In the genomic region with DNA sequence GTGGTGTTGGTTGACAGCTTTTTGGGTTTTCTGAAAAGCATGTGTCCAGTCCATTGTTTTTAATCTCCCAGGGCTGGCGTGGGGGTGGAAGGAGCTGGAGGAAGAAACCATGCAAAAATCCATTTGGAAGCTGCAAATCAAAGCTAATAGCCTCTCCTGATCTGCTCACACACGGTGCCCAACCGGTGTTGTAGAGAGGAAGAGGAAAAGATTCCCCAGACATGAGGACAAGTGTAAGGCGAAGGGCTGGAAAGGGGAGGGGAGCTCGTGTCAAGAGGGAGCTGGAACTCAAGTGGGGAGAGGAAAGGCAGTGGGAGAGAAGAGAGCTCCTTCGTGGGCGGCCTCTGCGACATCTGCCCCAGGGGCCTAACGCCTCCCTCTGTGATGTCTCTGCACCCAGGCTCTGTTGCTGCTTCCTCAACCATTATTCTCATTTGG, we compare ENCODE assay signal across 8 cellular contexts.
DNase-seq lines count a peak whose midpoint lies in the region; ATAC-seq, FAIRE-seq and TF ChIP-seq lines count a peak whose summit lies in the region.

No MANE protein-coding gene starts in this region.

- TF ChIP-seq CTCF in endodermal cell (conservative IDR thresholded peaks at IDR 0.05) (no peak), pancreas (IDR thresholded peaks at IDR 0.05) (no peak), GM20000 (IDR thresholded peaks at IDR 0.05; ENCODE audit: extremely low read depth, missing control alignments) (no peak)

- 75 to 87% methylated on average over 4 to 9 of the region's 9 CpGs for WGBS in endodermal cell (ENCODE audit: insufficient coverage in 1 of 2, insufficient read length in 1 of 2), 2 experiments
- WGBS in pancreas, 2 donors, result 59 to 67% methylated on average over 9 of the region's 9 CpGs

- H3K4me1 Mint-ChIP-seq in endodermal cell, result peaks cover 81% of the 10 kb centered on the region

- FAIRE-seq in pancreas (lab: Jason Lieb, UNC), result no peak

- H3K9me3 ChIP-seq in endodermal cell (ENCODE audit: control insufficient read depth, low read length), result no peaks in the 10 kb centered on the region
- H3K9me3 ChIP-seq in pancreas, result no peaks in the 10 kb centered on the region

- H3K9me3 Mint-ChIP-seq in endodermal cell, result no peaks in the 10 kb centered on the region

- H3K27me3 ChIP-seq in endodermal cell (ENCODE audit: control insufficient read depth, insufficient read depth, low read length, poor library complexity, severe bottlenecking) (no peaks in the 10 kb centered on the region), pancreas (no peaks in the 10 kb centered on the region)

- H3K27ac Mint-ChIP-seq in endodermal cell, result peak overlapping the region; percentile 2

- H3K4me1 ChIP-seq in endodermal cell (ENCODE audit: control insufficient read depth, insufficient read depth, low read length) (peaks cover 51% of the 10 kb centered on the region), pancreas (peaks cover 68 to 86% (median 71%) of the 10 kb centered on the region in 3 donors)

- no peak for ATAC-seq in pancreas
- ATAC-seq in HG03097 (IDR thresholded peaks at IDR 0.05; ENCODE audit: low FRiP score, unreplicated experiment), result no peak
- ATAC-seq in HG03095 (IDR thresholded peaks at IDR 0.05; ENCODE audit: unreplicated experiment), result no peak

- H3K9ac ChIP-seq in endodermal cell (ENCODE audit: extremely low read depth, low read length, poor library complexity, severe bottlenecking), result no peak overlapping the region

- DNase-seq in CD1c-positive myeloid dendritic cell (ENCODE audit: extremely low spot score) (peak; percentile 51), NCI-H2227 (lab: John Stamatoyannopoulos, UW; ENCODE audit: unreplicated experiment) (peak; percentile 43), endodermal cell (no peak), pancreas (no peak), cortex of kidney (lab: John Stamatoyannopoulos, UW) (no peak), GM20000 (ENCODE audit: low spot score) (no peak)

- H3K27me3 Mint-ChIP-seq in endodermal cell (ENCODE audit: insufficient read depth), result no peaks in the 10 kb centered on the region

- H3K36me3 ChIP-seq in endodermal cell (ENCODE audit: control insufficient read depth, insufficient read depth, low read length) (no peaks in the 10 kb centered on the region), pancreas (no peaks in the 10 kb centered on the region)

- peak overlapping the region; percentile 45 for H3K27ac ChIP-seq in endodermal cell (ENCODE audit: low read depth, low read length)
- H3K27ac ChIP-seq in pancreas, result peak overlapping the region; percentile 94 to 99 (median 97)

- H3K4me3 ChIP-seq in endodermal cell (ENCODE audit: low read length) (no peak overlapping the region), pancreas (no peak overlapping the region)

- H3K4me3 Mint-ChIP-seq in endodermal cell, result no peak overlapping the region

- H3K36me3 Mint-ChIP-seq in endodermal cell (ENCODE audit: low read depth), result no peaks in the 10 kb centered on the region

- intact Hi-C loops in pancreas (cut with DNase I), result loop anchor here in 2 of 3 donors (5.0 kb wide), 3 partner anchors 105 to 245 kb away; no protein-coding TSS in a partner anchor

Comparison
In these comparisons a context has a peak if more than half of its experiments do, and no peak if none do; other contexts are left out.
1. DNase-seq: peak in CD1c-positive myeloid dendritic cell (single experiment) and NCI-H2227 (single experiment); none in endodermal cell (single experiment), pancreas (0 of 6), cortex of kidney (single experiment) and GM20000 (single experiment).